ENCODE assay signal across 10 cellular contexts in genomic region chr17:78019367-78019975, GRCh38.
DNase-seq lines count a peak whose midpoint lies in the region; ATAC-seq and TF ChIP-seq lines count a peak whose summit lies in the region.
"Had no signal": no experiment of that assay in that cellular context is flagged by ENCODE, and none has a peak within 500 bp of the region (broad histone marks: within the 10 kb centered on the region; RNA-seq: fewer than 3 reads in every experiment).

No MANE protein-coding gene starts in this region.

- H3K27ac ChIP-seq in SK-N-SH (ENCODE audit: low read depth in 2 of 2, low read length in 1 of 2) (no peak overlapping the region), stomach (no peak overlapping the region)
- H3K27ac ChIP-seq: SK-N-MC had no signal

- H3K36me3 ChIP-seq in SK-N-SH (replicated peaks in 1 of 2; ENCODE audit: control insufficient read depth in 1 of 2, insufficient read depth in 2 of 2, low read length in 1 of 2): peaks cover 0 to 6% of the 10 kb centered on the region in 2 experiments
- H3K36me3 ChIP-seq in stomach: peaks cover 0 to 15% (median 1%) of the 10 kb centered on the region in 4 donors

- H3K79me2 ChIP-seq in SK-N-SH (ENCODE audit: insufficient read depth): no peaks in the 10 kb centered on the region

- H3K27ac Mint-ChIP-seq in HFFc6: no peak overlapping the region

- peak; percentile 83 for TF ChIP-seq RAD21 in SK-N-SH (IDR thresholded peaks at IDR 0.05; ENCODE audit: low read length)

- H3K9me2 ChIP-seq in SK-N-SH: no peaks in the 10 kb centered on the region

- H3K9me3 Mint-ChIP-seq in HFFc6: no peaks in the 10 kb centered on the region
- H3K9me3 Mint-ChIP-seq: naive thymus-derived CD8-positive, alpha-beta T cell had no signal

- H4K20me1 ChIP-seq in SK-N-SH (ENCODE audit: insufficient read depth): no peaks in the 10 kb centered on the region

- peaks cover 6% of the 10 kb centered on the region for H3F3A ChIP-seq in SK-N-SH (replicated peaks; ENCODE audit: insufficient read depth)

- peaks cover 0 to 9% of the 10 kb centered on the region in 2 experiments; a peak in 2 of 4 replicates for H3K4me1 ChIP-seq in SK-N-SH (ENCODE audit: control insufficient read depth in 1 of 2, insufficient read depth in 2 of 2, low read depth in 1 of 2, low read length in 1 of 2)
- H3K4me1 ChIP-seq in stomach: peaks cover 0 to 14% (median 5%) of the 10 kb centered on the region in 4 donors

- no peak overlapping the region for H3K4me3 Mint-ChIP-seq in HFFc6
- H3K4me3 Mint-ChIP-seq: naive thymus-derived CD8-positive, alpha-beta T cell had no signal

- intact Hi-C loops in stomach (cut with DNase I; ENCODE audit: low total_unique reads): loop anchor here (10.0 kb wide), 2 partner anchors 245 to 475 kb away; no protein-coding TSS in a partner anchor

- H3K9me3 ChIP-seq in SK-N-SH (no peaks in the 10 kb centered on the region), stomach (no peaks in the 10 kb centered on the region)

- CTCF ChIA-PET in SK-N-SH (lab: Yijun Ruan, JAX): interaction anchor here (0.5 to 11.1 kb wide), 87 partner anchors 8 to 688 kb away, joined by 3 to 246 read pairs (median 4); partner anchors contain the start of genes TK1, TMC8 and TNRC6C

- no peak overlapping the region for H3K4me3 ChIP-seq in SK-N-SH (ENCODE audit: low read depth in 2 of 2, low read length in 1 of 2)
- no peak overlapping the region for H3K4me3 ChIP-seq in foreskin fibroblast (ENCODE audit: low read depth in 1 of 2, low read length in 2 of 2)
- H3K4me3 ChIP-seq in stomach: no peak overlapping the region
- H3K4me3 ChIP-seq: SK-N-MC had no signal

- H3K4me1 Mint-ChIP-seq in HFFc6 (ENCODE audit: low read depth): peaks cover 29% of the 10 kb centered on the region

- no peaks in the 10 kb centered on the region for H3K36me3 Mint-ChIP-seq in HFFc6 (ENCODE audit: low read depth)

- no peak overlapping the region for H3K4me2 ChIP-seq in SK-N-SH

- no peak for TF ChIP-seq EP300 in SK-N-SH (IDR thresholded peaks at IDR 0.05; ENCODE audit: borderline replicate concordance in 1 of 2, low read depth in 1 of 2, low read length in 1 of 2)
- no peak for TF ChIP-seq EP300 in stomach (IDR thresholded peaks at IDR 0.05)

- H2AFZ ChIP-seq in SK-N-SH (ENCODE audit: low read depth): no peak overlapping the region

- peak; percentile 85 for TF ChIP-seq CTCF in HFFc6 (IDR thresholded peaks at IDR 0.05)
- TF ChIP-seq CTCF in SK-N-SH (IDR thresholded peaks at IDR 0.05): peak; percentile 88
- peak; percentile 42 for TF ChIP-seq CTCF in foreskin fibroblast (IDR thresholded peaks at IDR 0.05; ENCODE audit: low read depth, low read length)
- peak in 5 of 7 experiments; percentile 5 to 67 (median 33) for TF ChIP-seq CTCF in stomach (IDR thresholded peaks at IDR 0.05)

- ATAC-seq in activated CD4-positive, CD25-positive, alpha-beta regulatory T cell treated with anti-CD3 and anti-CD28 coated beads, Interleukin-2, amount 50 U/mL, for 24 hours: no peak

- TF ChIP-seq POLR2A in stomach (IDR thresholded peaks at IDR 0.05): no peak

- no peaks in the 10 kb centered on the region; the same call in 1 of the 2 replicates for H3K27me3 Mint-ChIP-seq in HFFc6 (ENCODE audit: insufficient read depth)
- H3K27me3 Mint-ChIP-seq: naive thymus-derived CD8-positive, alpha-beta T cell had no signal

- no peaks in the 10 kb centered on the region for H3K27me3 ChIP-seq in SK-N-SH (ENCODE audit: insufficient read depth)
- no peaks in the 10 kb centered on the region for H3K27me3 ChIP-seq in stomach

- POLR2A ChIA-PET in SK-N-SH (lab: Yijun Ruan, JAX): interaction anchor here (0.9 to 1.9 kb wide), 2 partner anchors 22 to 61 kb away, joined by 3 to 5 read pairs; partner anchors contain the start of gene TNRC6C

- DNase-seq in COR-L47 (lab: John Stamatoyannopoulos, UW) (peak; percentile 9), HFFc6 (peak; percentile 31), SK-N-SH (peak; percentile 40), foreskin fibroblast (peak; percentile 28 to 69), stomach (no peak), hepatic stellate cell (ENCODE audit: low spot score) (no peak), GM19240 (ENCODE audit: insufficient read length, low spot score) (no peak)

- H3K9ac ChIP-seq in SK-N-SH: no peak overlapping the region

TF ChIP-seq in SK-N-SH, 30 proteins besides CTCF, POLR2A, EP300 and RAD21:
- TF ChIP-seq SMC3 (IDR thresholded peaks at IDR 0.05; ENCODE audit: low read depth, low read length) (peak; percentile 57), PBX3 (IDR thresholded peaks at IDR 0.05) (no peak), SIN3A (IDR thresholded peaks at IDR 0.05; ENCODE audit: borderline replicate concordance, low read depth, low read length) (no peak), USF2 (IDR thresholded peaks at IDR 0.05; ENCODE audit: borderline replicate concordance, low read depth, low read length) (no peak), EZH2phosphoT487 (IDR thresholded peaks at IDR 0.05; ENCODE audit: borderline replicate concordance, low read depth) (no peak), RFX5 (IDR thresholded peaks at IDR 0.05; ENCODE audit: low read length) (no peak; the same call in 1 of the 2 replicates)

Comparison
In these comparisons a context has a peak if more than half of its experiments do, and no peak if none do; other contexts are left out.
1. DNase-seq: peak in COR-L47 (single experiment), HFFc6 (single experiment), SK-N-SH (single experiment) and foreskin fibroblast (2 of 2); none in stomach (single experiment), hepatic stellate cell (single experiment) and GM19240 (single experiment).
2. CTCF ChIP-seq: peak in every context shown above with its lines; median percentile 88 in SK-N-SH; 85 in HFFc6; 42 in foreskin fibroblast; 33 in stomach.